In genomic region chr6:105868823-105869460, GRCh38 we compare ENCODE assay signal across 23 cellular contexts.
"Had no signal": no experiment of that assay in that cellular context is flagged by ENCODE, and none has a peak within 500 bp of the region (broad histone marks: within the 10 kb centered on the region; RNA-seq: fewer than 3 reads in every experiment).

No MANE protein-coding gene starts in this region.

- H3K27ac ChIP-seq: brain microvascular endothelial cell, coronary artery, gastrocnemius medialis, left ventricle myocardium inferior, suprapubic skin had no signal

- H3K36me3 ChIP-seq: brain microvascular endothelial cell, gastrocnemius medialis, left ventricle myocardium inferior, suprapubic skin had no signal

- H3K4me3 ChIP-seq: coronary artery, gastrocnemius medialis, left ventricle myocardium inferior, suprapubic skin had no signal

- H3K9me3 ChIP-seq: gastrocnemius medialis, left ventricle myocardium inferior, suprapubic skin had no signal

- FAIRE-seq: endometrium, kidney had no signal

- H3K27me3 ChIP-seq: brain microvascular endothelial cell, gastrocnemius medialis, suprapubic skin had no signal

- DNase-seq: activated CD4-positive, alpha-beta T cell treated with anti-CD3 and anti-CD28 coated beads, Interleukin-2, amount 10 ng/mL, durations not matched to agents 7 days and 5 days; activated CD8-positive, alpha-beta T cell treated with anti-CD3 and anti-CD28 coated beads, Interleukin-2, amount 10 ng/mL, durations not matched to agents 7 days and 5 days; activated naive CD4-positive, alpha-beta T cell treated with anti-CD3 and anti-CD28 coated beads, Interleukin-2, amount 50 U/mL, for 16 hours; activated T-cell treated with anti-CD3 and anti-CD28 coated beads, Interleukin-2, amount 50 U/mL, for 24 hours; aorta; brain microvascular endothelial cell; gastrocnemius medialis; head of caudate nucleus; kidney; left ventricle myocardium inferior; mammary epithelial cell; midbrain; nephron progenitor cell; nucleus accumbens; posterior cingulate gyrus; retina; stimulated activated CD4-positive, alpha-beta T cell treated with anti-CD3 and anti-CD28 coated beads, Interleukin-12 subunit alpha, Interleukin-12 subunit beta, amount 100 ng/mL, for 4 hours; stimulated activated CD4-positive, alpha-beta T cell treated with anti-CD3 and anti-CD28 coated beads, Interleukin-1b, Interleukin-23, amount 100 ng/mL, for 48 hours; stimulated activated naive CD8-positive, alpha-beta T cell treated with anti-CD3 and anti-CD28 coated beads, Interleukin-15, amount 100 ng/mL, for 72 hours; trophoblast cell had no signal

- H3K4me1 ChIP-seq: gastrocnemius medialis, left ventricle myocardium inferior, suprapubic skin had no signal

- ATAC-seq: activated CD8-positive, alpha-beta T cell treated with anti-CD3 and anti-CD28 coated beads, Interleukin-2, amount 10 ng/mL, durations not matched to agents 7 days and 5 days; gastrocnemius medialis; stimulated activated naive CD8-positive, alpha-beta T cell treated with anti-CD3 and anti-CD28 coated beads, Interleukin-15, amount 100 ng/mL, for 72 hours had no signal
